Comparison of ENCODE assay signal across 13 cellular contexts in the genomic region with DNA sequence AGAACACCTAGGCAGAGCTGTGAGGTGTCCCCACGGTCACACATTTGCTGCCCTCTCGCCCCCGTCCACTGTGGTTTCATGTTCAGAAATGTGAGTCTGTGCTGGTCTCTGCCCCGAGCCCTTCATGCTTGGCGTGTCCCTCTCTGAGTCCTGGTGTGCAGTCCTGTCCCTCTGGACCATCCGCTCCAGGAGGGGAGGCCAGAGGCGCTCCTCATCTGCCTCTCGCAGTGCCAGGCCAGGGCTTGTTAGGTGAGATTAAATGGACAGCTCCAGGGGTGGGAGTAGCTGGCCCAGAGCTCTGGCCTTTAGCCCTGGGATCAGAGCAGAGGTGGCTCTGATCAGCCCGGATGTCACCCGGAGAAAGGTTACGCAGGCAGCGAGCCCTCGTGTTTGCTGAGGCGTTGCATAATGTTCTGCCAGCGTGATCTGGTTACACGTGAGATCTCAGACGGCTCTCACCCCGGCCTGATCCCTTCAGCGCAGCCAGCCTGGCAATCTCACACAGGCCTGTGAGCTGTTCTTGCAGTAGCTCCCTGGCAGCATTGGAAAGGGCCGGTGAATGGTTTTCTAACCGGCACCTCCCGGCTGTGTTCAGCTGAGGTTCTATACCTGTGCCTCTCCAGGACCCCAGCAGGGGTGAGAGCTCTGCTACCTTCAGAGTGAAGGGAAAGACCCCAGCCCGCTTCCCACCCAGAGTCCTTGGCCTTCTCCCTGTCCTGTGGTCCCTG. TPM values are rescaled to one million over a fixed set of nuclear protein-coding genes. Genes with fewer than 3 reads are reported as not detected.
DNase-seq lines count a peak whose midpoint lies in the region; ATAC-seq, FAIRE-seq and TF ChIP-seq lines count a peak whose summit lies in the region.
"Had no signal": no experiment of that assay in that cellular context is flagged by ENCODE, and none has a peak within 500 bp of the region (broad histone marks: within the 10 kb centered on the region; RNA-seq: fewer than 3 reads in every experiment).

No MANE protein-coding gene starts in this region.

- H3K27ac ChIP-seq in dorsolateral prefrontal cortex (peak overlapping the region in 50 of 59 donors; percentile 4 to 93 (median 45)), pancreas (peak overlapping the region; percentile 79 to 90 (median 85))

- peak overlapping the region; percentile 58 for H3K27ac Mint-ChIP-seq in Calu3 (ENCODE audit: unreplicated experiment)

- no peaks in the 10 kb centered on the region for H3K9me3 ChIP-seq in pancreas

- H3K4me3 Mint-ChIP-seq in Calu3 (ENCODE audit: low read depth, unreplicated experiment), result no peak overlapping the region

- CTCF ChIA-PET in Calu3 (lab: Charles Lee), result no interaction called here

- H3K4me1 ChIP-seq in pancreas, result peaks cover 33 to 52% (median 49%) of the 10 kb centered on the region in 3 donors

- WGBS in pancreas, 2 donors, result 47 to 54% methylated on average over 23 of the region's 23 CpGs

- H3K27me3 Mint-ChIP-seq in Calu3 (ENCODE audit: unreplicated experiment), result no peaks in the 10 kb centered on the region

- no TSS peak for BruUV-seq in Calu3 (replicated peaks; lab: Mats Ljungman, UMichigan)

- intact Hi-C loops in Calu3 (cut with micrococcal nuclease; ENCODE audit: unreplicated experiment) (no loop called here), dorsolateral prefrontal cortex (cut with DNase I) (no loop called here), pancreas (cut with DNase I) (no loop called here)

- TF ChIP-seq CTCF in Calu3 (IDR thresholded peaks at IDR 0.05; ENCODE audit: unreplicated experiment) (no peak), dorsolateral prefrontal cortex (IDR thresholded peaks at IDR 0.05 in 54 of 56, conservative IDR thresholded peaks at IDR 0.05 in 2 of 56; ENCODE audit: low read depth in 1 of 56, partially characterized antibody in 56 of 56) (no peak), pancreas (IDR thresholded peaks at IDR 0.05) (no peak), D721Med (IDR thresholded peaks at IDR 0.05; ENCODE audit: insufficient read depth, missing control alignments) (no peak)

- H3K9me3 Mint-ChIP-seq in Calu3 (ENCODE audit: low read depth, unreplicated experiment), result no peaks in the 10 kb centered on the region

- ATAC-seq in pancreas, result peak; percentile 34 to 53 (median 46)

- H3K4me3 ChIP-seq in dorsolateral prefrontal cortex (peak overlapping the region in 2 of 59 donors; percentile 2 to 10), pancreas (no peak overlapping the region)

- H3K4me1 Mint-ChIP-seq in Calu3 (ENCODE audit: low read depth, unreplicated experiment), result peaks cover 13% of the 10 kb centered on the region

- H3K27me3 ChIP-seq in dorsolateral prefrontal cortex, result no peaks in the 10 kb centered on the region
- no peaks in the 10 kb centered on the region for H3K27me3 ChIP-seq in pancreas

- peaks cover 87% of the 10 kb centered on the region for H3K36me3 Mint-ChIP-seq in Calu3 (ENCODE audit: insufficient read depth, unreplicated experiment)

- peaks cover 13 to 49% (median 32%) of the 10 kb centered on the region in 3 donors for H3K36me3 ChIP-seq in pancreas

- DNase-seq in Calu3 (no peak), NCI-H2171 treated with DMSO at 0.1 percent for 48 hours (lab: John Stamatoyannopoulos, UW) (peak; percentile 62), dorsolateral prefrontal cortex (peak in 1 of 10 donors; percentile 44), pancreas (peak in 5 of 6 donors; percentile 69 to 93 (median 88)), AG08395 (ENCODE audit: low spot score) (no peak), D721Med (ENCODE audit: insufficient read length, low spot score) (no peak), NCI-H748 treated with DMSO at 0.1 percent for 48 hours (lab: John Stamatoyannopoulos, UW) (no peak)
- no peak for DNase-seq in activated CD4-positive, alpha-beta T cell treated with anti-CD3 and anti-CD28 coated beads for 4 hours
- DNase-seq: amygdala, NCI-H187 had no signal

- no peak for FAIRE-seq in pancreas (lab: Jason Lieb, UNC)
- FAIRE-seq in D721Med (lab: Jason Lieb, UNC), result no peak
- FAIRE-seq: G401.6 had no signal

RNA-seq across cellular contexts. Expression of gene PTGES2, which starts 24.5 kb away (rescaled TPM):
- 121 and 137 TPM in 2 replicates for total RNA-seq in Calu3 (2022)
- total RNA-seq in dorsolateral prefrontal cortex, result 100 to 1,000 TPM in 43 of 120 experiments, 10 to 100 TPM in 77; 59.1 to 132 (median 93.5) TPM
- 10 to 100 TPM; 25.4 to 43.1 (median 34.2) TPM for total RNA-seq in pancreas
- polyA plus RNA-seq in pancreas, result 10 to 100 TPM; 66.0 to 78.5 TPM

RNA-seq across cellular contexts. Expression of gene SLC25A25, which starts 35.0 kb away (rescaled TPM):
- total RNA-seq in Calu3 (2022) (19.5 and 22.1 TPM in 2 replicates), dorsolateral prefrontal cortex (10 to 100 TPM; 17.8 to 66.6 (median 35.3) TPM), pancreas (100 to 1,000 TPM in 1 of 6 donors, 10 to 100 TPM in 3, 1 to 10 TPM in 2; 6.8 to 134 (median 12.6) TPM)
- 10 to 100 TPM; 73.6 to 82.8 TPM for polyA plus RNA-seq in pancreas

RNA-seq across cellular contexts. Expression of gene NAIF1, which starts 35.9 kb away (rescaled TPM):
- total RNA-seq in Calu3 (2022) (6.7 and 9.0 TPM in 2 replicates), dorsolateral prefrontal cortex (10 to 100 TPM in 17 of 120 experiments, 1 to 10 TPM in 103; 3.4 to 14.7 (median 7.2) TPM), pancreas (1 to 10 TPM; 3.0 to 6.2 (median 3.8) TPM)
- polyA plus RNA-seq in pancreas, result 1 to 10 TPM; 6.4 to 6.8 TPM

RNA-seq across cellular contexts. Expression of gene LCN2, which starts 46.2 kb away (rescaled TPM):
- total RNA-seq in Calu3 (2022) (2,733 and 4,208 TPM in 2 replicates), dorsolateral prefrontal cortex (10 to 100 TPM in 1 of 120 experiments, 1 to 10 TPM in 18, under 1 TPM in 4, not detected in 97; 0.59 to 10.1 (median 1.4) TPM), pancreas (100 to 1,000 TPM in 1 of 6 donors, 10 to 100 TPM in 3, 1 to 10 TPM in 2; 6.3 to 158 (median 45.7) TPM)
- 10 to 100 TPM; 46.8 to 75.1 TPM for polyA plus RNA-seq in pancreas
- total RNA-seq: fibroblast of villous mesenchyme; T-helper 1 cell treated with Interleukin-12 subunit alpha and Interleukin-12 subunit beta and Interleukin-4 antibody, amounts not matched to agents 30 ng/mL and 1 ng/mL, for 36 hours had no signal

RNA-seq across cellular contexts. Expression of gene BBLN, which starts 57.0 kb away (rescaled TPM):
- 77.6 and 82.3 TPM in 2 replicates for total RNA-seq in Calu3 (2022)
- 100 to 1,000 TPM in 104 of 120 experiments, 10 to 100 TPM in 16; 56.9 to 208 (median 122) TPM for total RNA-seq in dorsolateral prefrontal cortex
- 10 to 100 TPM; 23.1 to 38.3 (median 30.9) TPM for total RNA-seq in pancreas
- 100 to 1,000 TPM in 1 of 2 donors, 10 to 100 TPM in 1; 86.1 to 133 TPM for polyA plus RNA-seq in pancreas

Comparison
In these comparisons a context has a peak if more than half of its experiments do, and no peak if none do; other contexts are left out.
1. DNase-seq: peak in NCI-H2171 treated with DMSO at 0.1 percent for 48 hours (single experiment) and pancreas (5 of 6); none in Calu3 (single experiment), AG08395 (single experiment), D721Med (single experiment), NCI-H748 treated with DMSO at 0.1 percent for 48 hours (single experiment) and activated CD4-positive, alpha-beta T cell treated with anti-CD3 and anti-CD28 coated beads for 4 hours (0 of 2).